Comparison of ENCODE assay signal across 24 cellular contexts in the genomic region with DNA sequence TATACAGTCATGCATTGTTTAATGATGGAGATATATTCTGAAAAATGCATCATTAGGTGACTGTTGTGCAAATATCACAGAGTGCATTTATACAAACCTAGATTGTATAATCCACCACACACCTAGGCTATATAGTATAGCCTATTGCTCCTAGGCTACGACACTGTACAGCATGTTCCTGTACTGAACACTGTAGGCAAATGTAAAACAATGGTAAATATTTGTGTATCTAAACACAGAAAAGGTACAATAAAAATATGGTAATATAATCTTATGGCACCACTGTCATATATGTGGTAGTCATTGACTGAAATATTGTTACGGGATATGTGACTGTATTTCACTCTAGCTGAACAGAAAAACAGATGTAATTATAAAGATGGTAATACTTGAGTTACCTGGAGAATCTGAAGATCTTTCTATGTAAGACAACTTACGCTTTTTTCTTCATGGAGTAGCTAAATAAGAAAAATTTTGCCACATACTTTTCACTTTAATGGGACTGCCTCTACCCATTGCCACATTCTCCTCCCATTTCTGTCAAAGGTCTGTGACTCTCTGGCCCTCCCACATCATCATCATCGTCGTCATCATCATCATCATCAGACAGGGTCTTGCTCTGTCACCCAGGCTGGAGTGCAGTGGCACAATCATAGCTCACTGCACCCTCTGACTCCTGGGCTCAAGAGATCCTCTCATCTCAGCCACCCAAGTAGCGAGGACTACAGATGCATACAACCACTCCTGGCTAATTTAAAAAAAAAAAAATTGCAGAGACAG. TPM values are rescaled to one million over a fixed set of nuclear protein-coding genes. Genes with fewer than 3 reads are reported as not detected.
"Had no signal": no experiment of that assay in that cellular context is flagged by ENCODE, and none has a peak within 500 bp of the region (broad histone marks: within the 10 kb centered on the region; RNA-seq: fewer than 3 reads in every experiment).

No MANE protein-coding gene starts in this region.

- H3K27ac ChIP-seq: hepatocyte, left ventricle myocardium inferior, ovary, right atrium auricular region, skin epidermis, stomach, testis, thyroid gland, transverse colon, upper lobe of left lung, vagina had no signal

- H2AFZ ChIP-seq: hepatocyte had no signal

- H3K4me3 ChIP-seq: hepatocyte, left ventricle myocardium inferior, lung, ovary, right atrium auricular region, skin epidermis, stomach, testis, thyroid gland, transverse colon, upper lobe of left lung, vagina had no signal

- H3K4me1 ChIP-seq: right atrium auricular region, stomach, testis, thyroid gland, transverse colon, upper lobe of left lung, vagina had no signal

- H3K9me3 ChIP-seq: left ventricle myocardium inferior, ovary, right atrium auricular region, stomach, testis, thyroid gland, transverse colon, upper lobe of left lung, vagina had no signal

- H3K27me3 ChIP-seq: hepatocyte, ovary, right atrium auricular region, testis, thyroid gland, upper lobe of left lung, vagina had no signal

- DNase-seq: islet precursor cell; left ventricle myocardium inferior; mesendoderm; naive thymus-derived CD4-positive, alpha-beta T cell; ovary; stimulated activated CD4-positive, alpha-beta T cell treated with anti-CD3 and anti-CD28 coated beads, Interleukin-12 subunit alpha, Interleukin-12 subunit beta, amount 100 ng/mL, for 4 hours; stimulated activated CD4-positive, alpha-beta T cell treated with anti-CD3 and anti-CD28 coated beads, Interleukin-15, amount 100 ng/mL, for 24 hours; stimulated activated CD4-positive, alpha-beta T cell treated with anti-CD3 and anti-CD28 coated beads, Interleukin-2, amount 100 ng/mL, for 24 hours; stimulated activated CD4-positive, alpha-beta T cell treated with anti-CD3 and anti-CD28 coated beads, Interleukin-4, amount 100 ng/mL, for 1 hour; stimulated activated naive B cell treated with anti-CD40 and anti-IgM and Interleukin-4, amounts not matched to agents 10 μg/mL and 1 μg/mL and 100 μg/mL, for 72 hours; stimulated activated naive CD8-positive, alpha-beta T cell treated with anti-CD3 and anti-CD28 coated beads, Interleukin-15, Interleukin-2, amounts not matched to agents 100 U/mL and 50 U/mL, for 24 hours; stomach; testis; thyroid gland; transverse colon; upper lobe of left lung had no signal

- H3K36me3 ChIP-seq: left ventricle myocardium inferior, ovary, right atrium auricular region, stomach, thyroid gland, transverse colon, upper lobe of left lung, vagina had no signal

- H3K79me2 ChIP-seq: hepatocyte had no signal

- H3K4me2 ChIP-seq: hepatocyte had no signal

- ATAC-seq: naive thymus-derived CD4-positive, alpha-beta T cell; natural killer cell treated with Interleukin-12 subunit alpha and Interleukin-12 subunit beta and Interleukin-15 and Interleukin-18, amount 100 ng/mL, for 72 hours; sciatic nerve; stimulated activated naive B cell treated with anti-CD40 and anti-IgM and Interleukin-4, amounts not matched to agents 10 μg/mL and 1 μg/mL and 100 μg/mL, for 72 hours; stimulated activated naive CD8-positive, alpha-beta T cell treated with anti-CD3 and anti-CD28 coated beads, Interleukin-15, Interleukin-2, amounts not matched to agents 100 U/mL and 50 U/mL, for 24 hours had no signal

RNA-seq across cellular contexts. Expression of a gene that starts 7.2 kb away (rescaled TPM):
- total RNA-seq: mononuclear cell; naive thymus-derived CD4-positive, alpha-beta T cell; natural killer cell treated with Interleukin-12 subunit alpha and Interleukin-12 subunit beta and Interleukin-15 and Interleukin-18, amount 100 ng/mL, for 72 hours had no signal
- polyA plus RNA-seq: naive thymus-derived CD4-positive, alpha-beta T cell had no signal
